ENCODE assay signal across 25 cellular contexts in genomic region chr10:101373063-101373462, GRCh38.
"Had no signal": no experiment of that assay in that cellular context is flagged by ENCODE, and none has a peak within 500 bp of the region (broad histone marks: within the 10 kb centered on the region; RNA-seq: fewer than 3 reads in every experiment).

No MANE protein-coding gene starts in this region.

- H2AFZ ChIP-seq: PC-9 had no signal

- ATAC-seq: activated CD4-positive, alpha-beta T cell treated with anti-CD3 and anti-CD28 coated beads for 36 hours; activated T-helper 17 cell treated with anti-CD3 and anti-CD28 coated beads, Interleukin-2, amount 50 U/mL, for 72 hours; T-cell had no signal

- H3K27ac Mint-ChIP-seq: activated CD4-positive, alpha-beta memory T cell treated with anti-CD3 and anti-CD28 coated beads, Interleukin-2, amount 10 ng/mL, durations not matched to agents 7 days and 5 days; activated CD4-positive, alpha-beta T cell treated with anti-CD3 and anti-CD28 coated beads for 36 hours; activated naive CD4-positive, alpha-beta T cell treated with anti-CD3 and anti-CD28 coated beads for 36 hours; activated naive CD8-positive, alpha-beta T cell; activated T-helper 17 cell treated with anti-CD3 and anti-CD28 coated beads, Interleukin-2, amount 50 U/mL, for 72 hours; T-cell had no signal

- DNase-seq: activated CD4-positive, alpha-beta memory T cell treated with anti-CD3 and anti-CD28 coated beads, Interleukin-2, amount 10 ng/mL, durations not matched to agents 7 days and 5 days; activated CD4-positive, alpha-beta T cell treated with anti-CD3 and anti-CD28 coated beads for 36 hours; activated CD4-positive, alpha-beta T cell treated with anti-CD3 and anti-CD28 coated beads, Interleukin-2, amount 50 U/mL, for 1 hour; activated gamma-delta T cell; activated naive CD4-positive, alpha-beta T cell treated with anti-CD3 and anti-CD28 coated beads for 36 hours; activated T-cell treated with anti-CD3 and anti-CD28 coated beads for 4 hours; activated T-cell treated with anti-CD3 and anti-CD28 coated beads, Interleukin-2, amount 50 U/mL, for 48 hours; brain microvascular endothelial cell; Karpas-422; MM.1S; NCI-H1105; NCI-H1436; NCI-H187; NCI-H2081; NCI-H510A treated with DMSO at 0.1 percent for 48 hours; NCI-H69; PC-9; SIG-M5; T-cell; T-helper 2 cell; T1000 had no signal

- H3K4me3 Mint-ChIP-seq: activated CD4-positive, alpha-beta memory T cell treated with anti-CD3 and anti-CD28 coated beads, Interleukin-2, amount 10 ng/mL, durations not matched to agents 7 days and 5 days; activated CD4-positive, alpha-beta T cell treated with anti-CD3 and anti-CD28 coated beads for 36 hours; activated naive CD4-positive, alpha-beta T cell treated with anti-CD3 and anti-CD28 coated beads for 36 hours; activated naive CD8-positive, alpha-beta T cell; activated T-helper 17 cell treated with anti-CD3 and anti-CD28 coated beads, Interleukin-2, amount 50 U/mL, for 72 hours; T-cell had no signal

- H3K4me3 ChIP-seq: cardiac muscle cell, PC-9, SK-N-MC had no signal

- H3K27me3 ChIP-seq: brain microvascular endothelial cell, cardiac muscle cell had no signal

- H3K4me2 ChIP-seq: PC-9 had no signal

- H3K27me3 Mint-ChIP-seq: activated CD4-positive, alpha-beta memory T cell treated with anti-CD3 and anti-CD28 coated beads, Interleukin-2, amount 10 ng/mL, durations not matched to agents 7 days and 5 days; activated CD4-positive, alpha-beta T cell treated with anti-CD3 and anti-CD28 coated beads for 36 hours; activated naive CD8-positive, alpha-beta T cell; activated T-helper 17 cell treated with anti-CD3 and anti-CD28 coated beads, Interleukin-2, amount 50 U/mL, for 72 hours; T-cell had no signal

- H3K36me3 ChIP-seq: brain microvascular endothelial cell, cardiac muscle cell had no signal

- H3K27ac ChIP-seq: brain microvascular endothelial cell, cardiac muscle cell, PC-9, SK-N-MC had no signal

- H3K9me3 Mint-ChIP-seq: activated naive CD4-positive, alpha-beta T cell treated with anti-CD3 and anti-CD28 coated beads for 36 hours; activated T-helper 17 cell treated with anti-CD3 and anti-CD28 coated beads, Interleukin-2, amount 50 U/mL, for 72 hours; T-cell had no signal
